In genomic region chr19:50922316-50922853, GRCh38 we compare ENCODE assay signal across 9 cellular contexts. TPM values are rescaled to one million over a fixed set of nuclear protein-coding genes. Genes with fewer than 3 reads are reported as not detected.
DNase-seq lines count a peak whose midpoint lies in the region; ATAC-seq and TF ChIP-seq lines count a peak whose summit lies in the region.
"Had no signal": no experiment of that assay in that cellular context is flagged by ENCODE, and none has a peak within 500 bp of the region (broad histone marks: within the 10 kb centered on the region; RNA-seq: fewer than 3 reads in every experiment).

No MANE protein-coding gene starts in this region.

- H3K27me3 ChIP-seq in body of pancreas (peaks cover 0 to 9% of the 10 kb centered on the region in 2 donors), iPS DF 6.9 (ENCODE audit: control insufficient read depth, insufficient read depth, low read length) (no peaks in the 10 kb centered on the region)

- peaks cover 25% of the 10 kb centered on the region for H3K27me3 Mint-ChIP-seq in HFFc6 (ENCODE audit: insufficient read depth)

- H3K36me3 Mint-ChIP-seq in HFFc6 (ENCODE audit: low read depth): no peaks in the 10 kb centered on the region
- H3K36me3 Mint-ChIP-seq: activated naive CD4-positive, alpha-beta T cell treated with anti-CD3 and anti-CD28 coated beads, Interleukin-2, amount 50 U/mL, for 24 hours had no signal

- 21 to 38% methylated on average over 16 to 21 of the region's 21 CpGs for WGBS in body of pancreas, 2 donors
- WGBS in iPS DF 6.9 (ENCODE audit: insufficient coverage, insufficient read length): no CpG with 5 or more reads among the region's 21 CpGs

- H3K4me3 ChIP-seq in body of pancreas (no peak overlapping the region), iPS DF 6.9 (ENCODE audit: low read length) (no peak overlapping the region)

- H3K27ac ChIP-seq in body of pancreas: no peak overlapping the region
- no peak overlapping the region for H3K27ac ChIP-seq in iPS DF 6.9 (ENCODE audit: low read length)

- TF ChIP-seq POLR2A in body of pancreas (IDR thresholded peaks at IDR 0.05): no peak

- H3K4me1 ChIP-seq in body of pancreas: no peaks in the 10 kb centered on the region
- H3K4me1 ChIP-seq in iPS DF 6.9 (ENCODE audit: control insufficient read depth, insufficient read depth, low read length): no peaks in the 10 kb centered on the region

- H3K36me3 ChIP-seq in body of pancreas (replicated peaks in 1 of 2; ENCODE audit: insufficient read depth in 1 of 2, low read depth in 2 of 2) (no peaks in the 10 kb centered on the region), iPS DF 6.9 (ENCODE audit: control insufficient read depth, insufficient read depth, low read length) (no peaks in the 10 kb centered on the region)

- peak; percentile 94 for TF ChIP-seq CTCF in HFFc6 (IDR thresholded peaks at IDR 0.05)
- TF ChIP-seq CTCF in body of pancreas (IDR thresholded peaks at IDR 0.05): peak; percentile 57 to 89 (median 83)

- no peaks in the 10 kb centered on the region for H3K9me3 Mint-ChIP-seq in HFFc6
- H3K9me3 Mint-ChIP-seq: activated naive CD4-positive, alpha-beta T cell treated with anti-CD3 and anti-CD28 coated beads, Interleukin-2, amount 50 U/mL, for 24 hours had no signal

- intact Hi-C loops in body of pancreas (cut with DNase I): no loop called here

- no peak overlapping the region for H3K4me3 Mint-ChIP-seq in HFFc6
- H3K4me3 Mint-ChIP-seq: activated naive CD4-positive, alpha-beta T cell treated with anti-CD3 and anti-CD28 coated beads, Interleukin-2, amount 50 U/mL, for 24 hours had no signal

- no peaks in the 10 kb centered on the region for H3K9me3 ChIP-seq in body of pancreas
- H3K9me3 ChIP-seq in iPS DF 6.9 (ENCODE audit: control insufficient read depth, insufficient read depth, low read length): no peaks in the 10 kb centered on the region

- peaks cover 7% of the 10 kb centered on the region; the same call in 1 of the 2 replicates for H3K4me1 Mint-ChIP-seq in HFFc6 (ENCODE audit: low read depth)

- H3K27ac Mint-ChIP-seq in HFFc6: no peak overlapping the region
- H3K27ac Mint-ChIP-seq: activated naive CD4-positive, alpha-beta T cell treated with anti-CD3 and anti-CD28 coated beads, Interleukin-2, amount 50 U/mL, for 24 hours had no signal

- ATAC-seq in body of pancreas (peak; percentile 95), GM19467 (IDR thresholded peaks at IDR 0.05; ENCODE audit: unreplicated experiment) (no peak)

- DNase-seq in DMS114 treated with DMSO at 0.1 percent for 48 hours (lab: John Stamatoyannopoulos, UW; ENCODE audit: unreplicated experiment) (peak; percentile 69), HFFc6 (peak; percentile 55), NCI-H2107 treated with DMSO at 0.1 percent for 48 hours (lab: John Stamatoyannopoulos, UW; ENCODE audit: unreplicated experiment) (peak; percentile 90), UCSD-AML1 (lab: John Stamatoyannopoulos, UW; ENCODE audit: unreplicated experiment) (peak; percentile 61), body of pancreas (peak; percentile 77 to 83 (median 82)), iPS DF 6.9 (ENCODE audit: low read depth, low spot score) (peak; percentile 88), smooth muscle cell of the brain vasculature (ENCODE audit: low read depth, low spot score) (peak; percentile 32)

RNA-seq across cellular contexts. Expression of gene KLK4, which starts 11.2 kb away (rescaled TPM):
- not detected for total RNA-seq in HFFc6 (2021; fragmentation: NEBNext Ultra II Directional; extraction: Animal tissue kit (Norgen Biotek cat#: 25700))
- not detected for total RNA-seq in body of pancreas

RNA-seq across cellular contexts. Expression of gene KLK5, which starts 30.5 kb away (rescaled TPM):
- total RNA-seq in HFFc6 (2021; fragmentation: NEBNext Ultra II Directional; extraction: Animal tissue kit (Norgen Biotek cat#: 25700)): not detected
- not detected for total RNA-seq in body of pancreas

RNA-seq across cellular contexts. Expression of gene KLK6, which starts 47.0 kb away (rescaled TPM):
- total RNA-seq in HFFc6 (2021; fragmentation: NEBNext Ultra II Directional; extraction: Animal tissue kit (Norgen Biotek cat#: 25700)): not detected
- total RNA-seq in body of pancreas: not detected

RNA-seq across cellular contexts. Expression of gene KLK2, which starts 49.1 kb away (rescaled TPM):
- not detected for total RNA-seq in HFFc6 (2021; fragmentation: NEBNext Ultra II Directional; extraction: Animal tissue kit (Norgen Biotek cat#: 25700))
- total RNA-seq in body of pancreas: not detected

Comparison
In these comparisons a context has a peak if more than half of its experiments do, and no peak if none do; other contexts are left out.
1. DNase-seq: peak in every context shown above with its lines; median percentile 90 in NCI-H2107 treated with DMSO at 0.1 percent for 48 hours; 88 in iPS DF 6.9; 82 in body of pancreas; 69 in DMS114 treated with DMSO at 0.1 percent for 48 hours; 61 in UCSD-AML1; 55 in HFFc6; 32 in smooth muscle cell of the brain vasculature.